1 cellular context compared by ENCODE assay signal in the genomic region with DNA sequence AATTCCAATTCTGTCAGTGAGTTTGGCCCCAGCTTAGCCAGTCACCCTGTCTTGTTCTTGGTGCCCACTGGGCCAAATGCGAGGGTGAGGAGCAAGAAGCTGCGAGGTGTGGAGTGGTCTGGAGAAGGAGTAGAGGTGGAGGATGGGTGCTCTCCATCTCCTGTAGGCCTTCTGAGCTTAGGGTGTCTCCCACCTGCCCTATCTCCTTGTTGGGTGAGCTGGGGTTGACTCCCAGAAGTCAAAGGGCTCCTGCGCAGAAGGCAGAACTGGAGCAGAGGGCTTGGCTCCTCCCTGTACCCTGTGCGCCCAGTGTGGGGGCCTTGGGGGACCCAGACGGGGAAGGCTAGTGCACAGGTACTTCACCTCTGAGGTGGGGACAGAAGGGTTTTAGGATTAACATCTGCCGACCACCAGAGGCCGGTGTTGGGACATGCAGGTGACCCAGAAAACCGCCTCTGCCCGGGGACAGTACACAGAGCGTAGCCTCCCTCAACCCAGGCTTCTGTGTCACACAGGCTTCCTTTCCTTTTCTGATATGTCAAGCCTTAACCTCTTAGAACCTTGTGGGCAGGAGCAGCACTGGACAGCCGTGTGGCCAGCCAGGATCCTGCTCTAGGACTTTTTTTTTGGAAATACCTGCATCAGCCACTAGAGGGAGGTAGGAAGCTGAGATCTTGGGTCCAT.
TF ChIP-seq lines count a peak whose summit lies in the region.

No MANE protein-coding gene starts in this region.

TF ChIP-seq in GM23338, 12 proteins besides CTCF, POLR2A, EP300 and RAD21 (continued from another document):
- TF ChIP-seq, protein P1, sequence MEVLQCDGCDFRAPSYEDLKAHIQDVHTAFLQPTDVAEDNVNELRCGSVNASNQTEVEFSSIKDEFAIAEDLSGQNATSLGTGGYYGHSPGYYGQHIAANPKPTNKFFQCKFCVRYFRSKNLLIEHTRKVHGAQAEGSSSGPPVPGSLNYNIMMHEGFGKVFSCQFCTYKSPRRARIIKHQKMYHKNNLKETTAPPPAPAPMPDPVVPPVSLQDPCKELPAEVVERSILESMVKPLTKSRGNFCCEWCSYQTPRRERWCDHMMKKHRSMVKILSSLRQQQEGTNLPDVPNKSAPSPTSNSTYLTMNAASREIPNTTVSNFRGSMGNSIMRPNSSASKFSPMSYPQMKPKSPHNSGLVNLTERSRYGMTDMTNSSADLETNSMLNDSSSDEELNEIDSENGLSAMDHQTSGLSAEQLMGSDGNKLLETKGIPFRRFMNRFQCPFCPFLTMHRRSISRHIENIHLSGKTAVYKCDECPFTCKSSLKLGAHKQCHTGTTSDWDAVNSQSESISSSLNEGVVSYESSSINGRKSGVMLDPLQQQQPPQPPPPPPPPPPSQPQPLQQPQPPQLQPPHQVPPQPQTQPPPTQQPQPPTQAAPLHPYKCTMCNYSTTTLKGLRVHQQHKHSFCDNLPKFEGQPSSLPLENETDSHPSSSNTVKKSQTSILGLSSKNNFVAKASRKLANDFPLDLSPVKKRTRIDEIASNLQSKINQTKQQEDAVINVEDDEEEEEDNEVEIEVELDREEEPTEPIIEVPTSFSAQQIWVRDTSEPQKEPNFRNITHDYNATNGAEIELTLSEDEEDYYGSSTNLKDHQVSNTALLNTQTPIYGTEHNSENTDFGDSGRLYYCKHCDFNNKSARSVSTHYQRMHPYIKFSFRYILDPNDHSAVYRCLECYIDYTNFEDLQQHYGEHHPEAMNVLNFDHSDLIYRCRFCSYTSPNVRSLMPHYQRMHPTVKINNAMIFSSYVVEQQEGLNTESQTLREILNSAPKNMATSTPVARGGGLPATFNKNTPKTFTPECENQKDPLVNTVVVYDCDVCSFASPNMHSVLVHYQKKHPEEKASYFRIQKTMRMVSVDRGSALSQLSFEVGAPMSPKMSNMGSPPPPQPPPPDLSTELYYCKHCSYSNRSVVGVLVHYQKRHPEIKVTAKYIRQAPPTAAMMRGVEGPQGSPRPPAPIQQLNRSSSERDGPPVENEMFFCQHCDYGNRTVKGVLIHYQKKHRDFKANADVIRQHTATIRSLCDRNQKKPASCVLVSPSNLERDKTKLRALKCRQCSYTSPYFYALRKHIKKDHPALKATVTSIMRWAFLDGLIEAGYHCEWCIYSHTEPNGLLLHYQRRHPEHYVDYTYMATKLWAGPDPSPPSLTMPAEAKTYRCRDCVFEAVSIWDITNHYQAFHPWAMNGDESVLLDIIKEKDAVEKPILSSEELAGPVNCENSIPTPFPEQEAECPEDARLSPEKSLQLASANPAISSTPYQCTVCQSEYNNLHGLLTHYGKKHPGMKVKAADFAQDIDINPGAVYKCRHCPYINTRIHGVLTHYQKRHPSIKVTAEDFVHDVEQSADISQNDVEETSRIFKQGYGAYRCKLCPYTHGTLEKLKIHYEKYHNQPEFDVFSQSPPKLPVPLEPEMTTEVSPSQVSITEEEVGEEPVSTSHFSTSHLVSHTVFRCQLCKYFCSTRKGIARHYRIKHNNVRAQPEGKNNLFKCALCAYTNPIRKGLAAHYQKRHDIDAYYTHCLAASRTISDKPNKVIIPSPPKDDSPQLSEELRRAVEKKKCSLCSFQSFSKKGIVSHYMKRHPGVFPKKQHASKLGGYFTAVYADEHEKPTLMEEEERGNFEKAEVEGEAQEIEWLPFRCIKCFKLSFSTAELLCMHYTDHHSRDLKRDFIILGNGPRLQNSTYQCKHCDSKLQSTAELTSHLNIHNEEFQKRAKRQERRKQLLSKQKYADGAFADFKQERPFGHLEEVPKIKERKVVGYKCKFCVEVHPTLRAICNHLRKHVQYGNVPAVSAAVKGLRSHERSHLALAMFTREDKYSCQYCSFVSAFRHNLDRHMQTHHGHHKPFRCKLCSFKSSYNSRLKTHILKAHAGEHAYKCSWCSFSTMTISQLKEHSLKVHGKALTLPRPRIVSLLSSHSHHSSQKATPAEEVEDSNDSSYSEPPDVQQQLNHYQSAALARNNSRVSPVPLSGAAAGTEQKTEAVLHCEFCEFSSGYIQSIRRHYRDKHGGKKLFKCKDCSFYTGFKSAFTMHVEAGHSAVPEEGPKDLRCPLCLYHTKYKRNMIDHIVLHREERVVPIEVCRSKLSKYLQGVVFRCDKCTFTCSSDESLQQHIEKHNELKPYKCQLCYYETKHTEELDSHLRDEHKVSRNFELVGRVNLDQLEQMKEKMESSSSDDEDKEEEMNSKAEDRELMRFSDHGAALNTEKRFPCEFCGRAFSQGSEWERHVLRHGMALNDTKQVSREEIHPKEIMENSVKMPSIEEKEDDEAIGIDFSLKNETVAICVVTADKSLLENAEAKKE (CRISPR knock-in tag; IDR thresholded peaks at IDR 0.05) = no peak
- TF ChIP-seq NANOG (IDR thresholded peaks at IDR 0.05; ENCODE audit: borderline replicate concordance) (no peak), POLR2AphosphoS5 (IDR thresholded peaks at IDR 0.05; ENCODE audit: low read depth) (no peak), JUNB (IDR thresholded peaks at IDR 0.05; ENCODE audit: unreplicated experiment) (no peak), EZH2phosphoT487 (IDR thresholded peaks at IDR 0.05; ENCODE audit: unreplicated experiment) (no peak), ZNF114 (CRISPR knock-in tag; IDR thresholded peaks at IDR 0.05) (no peak)
- TF ChIP-seq, protein P2, sequence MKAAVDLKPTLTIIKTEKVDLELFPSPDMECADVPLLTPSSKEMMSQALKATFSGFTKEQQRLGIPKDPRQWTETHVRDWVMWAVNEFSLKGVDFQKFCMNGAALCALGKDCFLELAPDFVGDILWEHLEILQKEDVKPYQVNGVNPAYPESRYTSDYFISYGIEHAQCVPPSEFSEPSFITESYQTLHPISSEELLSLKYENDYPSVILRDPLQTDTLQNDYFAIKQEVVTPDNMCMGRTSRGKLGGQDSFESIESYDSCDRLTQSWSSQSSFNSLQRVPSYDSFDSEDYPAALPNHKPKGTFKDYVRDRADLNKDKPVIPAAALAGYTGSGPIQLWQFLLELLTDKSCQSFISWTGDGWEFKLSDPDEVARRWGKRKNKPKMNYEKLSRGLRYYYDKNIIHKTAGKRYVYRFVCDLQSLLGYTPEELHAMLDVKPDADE (IDR thresholded peaks at IDR 0.05) = no peak
- TF ChIP-seq, protein P3, sequence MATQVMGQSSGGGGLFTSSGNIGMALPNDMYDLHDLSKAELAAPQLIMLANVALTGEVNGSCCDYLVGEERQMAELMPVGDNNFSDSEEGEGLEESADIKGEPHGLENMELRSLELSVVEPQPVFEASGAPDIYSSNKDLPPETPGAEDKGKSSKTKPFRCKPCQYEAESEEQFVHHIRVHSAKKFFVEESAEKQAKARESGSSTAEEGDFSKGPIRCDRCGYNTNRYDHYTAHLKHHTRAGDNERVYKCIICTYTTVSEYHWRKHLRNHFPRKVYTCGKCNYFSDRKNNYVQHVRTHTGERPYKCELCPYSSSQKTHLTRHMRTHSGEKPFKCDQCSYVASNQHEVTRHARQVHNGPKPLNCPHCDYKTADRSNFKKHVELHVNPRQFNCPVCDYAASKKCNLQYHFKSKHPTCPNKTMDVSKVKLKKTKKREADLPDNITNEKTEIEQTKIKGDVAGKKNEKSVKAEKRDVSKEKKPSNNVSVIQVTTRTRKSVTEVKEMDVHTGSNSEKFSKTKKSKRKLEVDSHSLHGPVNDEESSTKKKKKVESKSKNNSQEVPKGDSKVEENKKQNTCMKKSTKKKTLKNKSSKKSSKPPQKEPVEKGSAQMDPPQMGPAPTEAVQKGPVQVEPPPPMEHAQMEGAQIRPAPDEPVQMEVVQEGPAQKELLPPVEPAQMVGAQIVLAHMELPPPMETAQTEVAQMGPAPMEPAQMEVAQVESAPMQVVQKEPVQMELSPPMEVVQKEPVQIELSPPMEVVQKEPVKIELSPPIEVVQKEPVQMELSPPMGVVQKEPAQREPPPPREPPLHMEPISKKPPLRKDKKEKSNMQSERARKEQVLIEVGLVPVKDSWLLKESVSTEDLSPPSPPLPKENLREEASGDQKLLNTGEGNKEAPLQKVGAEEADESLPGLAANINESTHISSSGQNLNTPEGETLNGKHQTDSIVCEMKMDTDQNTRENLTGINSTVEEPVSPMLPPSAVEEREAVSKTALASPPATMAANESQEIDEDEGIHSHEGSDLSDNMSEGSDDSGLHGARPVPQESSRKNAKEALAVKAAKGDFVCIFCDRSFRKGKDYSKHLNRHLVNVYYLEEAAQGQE (IDR thresholded peaks at IDR 0.05; ENCODE audit: unreplicated experiment) = no peak
